ENCODE assay signal across 14 cellular contexts in genomic region chr1:23210351-23210785, GRCh38.
DNase-seq lines count a peak whose midpoint lies in the region; ATAC-seq and TF ChIP-seq lines count a peak whose summit lies in the region.
"Had no signal": no experiment of that assay in that cellular context is flagged by ENCODE, and none has a peak within 500 bp of the region (broad histone marks: within the 10 kb centered on the region; RNA-seq: fewer than 3 reads in every experiment).

No MANE protein-coding gene starts in this region.

- H3K9ac ChIP-seq in OCI-LY3 (ENCODE audit: low read length) = no peak overlapping the region

- no peaks in the 10 kb centered on the region for H3K79me2 ChIP-seq in OCI-LY3 (ENCODE audit: low read length)

- no peaks in the 10 kb centered on the region for H4K20me1 ChIP-seq in OCI-LY3 (ENCODE audit: insufficient read depth, low read length)

- no peak for ATAC-seq in GM21737 (IDR thresholded peaks at IDR 0.05; ENCODE audit: unreplicated experiment)
- ATAC-seq in HG02571 (IDR thresholded peaks at IDR 0.05; ENCODE audit: unreplicated experiment) = no peak

- DNase-seq in COLO668 (lab: John Stamatoyannopoulos, UW; ENCODE audit: unreplicated experiment) (peak; percentile 49), epithelial cell of esophagus (ENCODE audit: low read depth) (peak; percentile 90), NCI-H1694 (lab: John Stamatoyannopoulos, UW) (no peak)
- no peak for DNase-seq in effector CD8-positive, alpha-beta T cell (lab: John Stamatoyannopoulos, UW)
- DNase-seq: activated CD4-positive, alpha-beta T cell treated with anti-CD3 and anti-CD28 coated beads, Interleukin-2, amount 50 U/mL, for 1 hour; activated naive CD8-positive, alpha-beta T cell treated with anti-CD3 and anti-CD28 coated beads, Interleukin-2, amount 10 ng/mL, durations not matched to agents 7 days and 5 days; CD4-positive, CD25-positive, alpha-beta regulatory T cell; hippocampal formation; sigmoid colon; upper lobe of left lung had no signal

- no peaks in the 10 kb centered on the region for H3K4me1 ChIP-seq in OCI-LY3 (ENCODE audit: low read length)
- H3K4me1 ChIP-seq: sigmoid colon, upper lobe of left lung had no signal

- H2AFZ ChIP-seq in OCI-LY3 (ENCODE audit: low read depth, low read length) = no peak overlapping the region

- H3K36me3 ChIP-seq in OCI-LY3 (replicated peaks; ENCODE audit: low read depth, low read length) = no peaks in the 10 kb centered on the region
- H3K36me3 ChIP-seq: sigmoid colon, upper lobe of left lung had no signal

- peaks cover 16% of the 10 kb centered on the region; the same call in 1 of the 2 replicates for H3K27me3 ChIP-seq in OCI-LY3 (ENCODE audit: low read depth, low read length)

- TF ChIP-seq CTCF in GM12875 (IDR thresholded peaks at IDR 0.05; ENCODE audit: borderline replicate concordance, insufficient read depth, low read depth, low read length) (0 out of 2 replicates have a peak, but pooled peaks have one; percentile 13), OCI-LY3 (IDR thresholded peaks at IDR 0.05; ENCODE audit: low read depth, low read length) (0 out of 2 replicates have a peak, but pooled peaks have one; percentile 4), epithelial cell of esophagus (IDR thresholded peaks at IDR 0.05; ENCODE audit: insufficient read depth, low read depth, low read length, missing control alignments) (peak; percentile 38)

- no peak overlapping the region for H3K4me2 ChIP-seq in OCI-LY3 (ENCODE audit: low read length)

- no peaks in the 10 kb centered on the region for H3K9me3 ChIP-seq in OCI-LY3 (ENCODE audit: insufficient read depth, low read length)
- H3K9me3 ChIP-seq: sigmoid colon, upper lobe of left lung had no signal

- no peak overlapping the region for H3K27ac ChIP-seq in OCI-LY3 (ENCODE audit: low read length)
- H3K27ac ChIP-seq: sigmoid colon, upper lobe of left lung had no signal

- no peak overlapping the region for H3K4me3 ChIP-seq in GM12875 (ENCODE audit: low read depth, low read length)
- H3K4me3 ChIP-seq in OCI-LY3 (ENCODE audit: low read length) = no peak overlapping the region
- no peak overlapping the region for H3K4me3 ChIP-seq in epithelial cell of esophagus (ENCODE audit: low read length)
- H3K4me3 ChIP-seq: sigmoid colon, upper lobe of left lung had no signal

Comparison
In these comparisons a context has a peak if more than half of its experiments do, and no peak if none do; other contexts are left out.
1. DNase-seq: peak in COLO668 (single experiment) and epithelial cell of esophagus (single experiment); none in effector CD8-positive, alpha-beta T cell (single experiment) and NCI-H1694 (single experiment).
2. Peak in every context shown above with its lines, with median percentiles within 50 percentile points of each other: CTCF ChIP-seq.